ENCODE assay signal across 10 cellular contexts in genomic region chr6:15431762-15432495, GRCh38.
DNase-seq lines count a peak whose midpoint lies in the region; ATAC-seq and TF ChIP-seq lines count a peak whose summit lies in the region.
"Had no signal": no experiment of that assay in that cellular context is flagged by ENCODE, and none has a peak within 500 bp of the region (broad histone marks: within the 10 kb centered on the region; RNA-seq: fewer than 3 reads in every experiment).

No MANE protein-coding gene starts in this region.

- H3K27ac ChIP-seq in upper lobe of right lung: peak overlapping the region; percentile 44

- H3K4me3 ChIP-seq in adipocyte (ENCODE audit: low read length) (peak overlapping the region; percentile 35), upper lobe of right lung (peak overlapping the region; percentile 6)

- peaks cover 92% of the 10 kb centered on the region for H3K4me1 Mint-ChIP-seq in stimulated activated naive CD8-positive, alpha-beta T cell treated with anti-CD3 and anti-CD28 coated beads, Interleukin-15, Interleukin-2, amounts not matched to agents 100 ng/mL and 50 ng/mL, for 24 hours (ENCODE audit: low read depth)

- no peaks in the 10 kb centered on the region for H3K27me3 ChIP-seq in adipocyte (replicated peaks; ENCODE audit: control insufficient read depth, insufficient read depth, low read length)
- no peaks in the 10 kb centered on the region for H3K27me3 ChIP-seq in upper lobe of right lung

- peak overlapping the region; percentile 27 for H3K27ac Mint-ChIP-seq in stimulated activated naive CD8-positive, alpha-beta T cell treated with anti-CD3 and anti-CD28 coated beads, Interleukin-15, Interleukin-2, amounts not matched to agents 100 ng/mL and 50 ng/mL, for 24 hours

- no peak for DNase-seq in stimulated activated naive CD8-positive, alpha-beta T cell treated with anti-CD3 and anti-CD28 coated beads, Interleukin-15, Interleukin-2, amounts not matched to agents 100 U/mL and 50 U/mL, for 24 hours
- peak; percentile 50 for DNase-seq in adipocyte (ENCODE audit: low read depth)
- DNase-seq in left lobe of liver (ENCODE audit: low spot score): no peak
- DNase-seq in upper lobe of right lung: peak; percentile 75
- no peak for DNase-seq in anterior cingulate cortex (lab: John Stamatoyannopoulos, UW)
- no peak for DNase-seq in NAMALWA (ENCODE audit: low spot score)
- DNase-seq: CD8-positive, alpha-beta memory T cell; dermis blood vessel endothelial cell had no signal

- peaks cover 7% of the 10 kb centered on the region for H3K9me3 ChIP-seq in adipocyte (ENCODE audit: control insufficient read depth, low read length)
- H3K9me3 ChIP-seq in upper lobe of right lung: peaks cover 4% of the 10 kb centered on the region

- intact Hi-C loops in upper lobe of right lung (cut with DNase I): no loop called here

- no peaks in the 10 kb centered on the region for H3K27me3 Mint-ChIP-seq in stimulated activated naive CD8-positive, alpha-beta T cell treated with anti-CD3 and anti-CD28 coated beads, Interleukin-15, Interleukin-2, amounts not matched to agents 100 ng/mL and 50 ng/mL, for 24 hours
- H3K27me3 Mint-ChIP-seq: CD8-positive, alpha-beta memory T cell had no signal

- TF ChIP-seq CTCF in upper lobe of right lung (IDR thresholded peaks at IDR 0.05): no peak

- H3K4me3 Mint-ChIP-seq in stimulated activated naive CD8-positive, alpha-beta T cell treated with anti-CD3 and anti-CD28 coated beads, Interleukin-15, Interleukin-2, amounts not matched to agents 100 ng/mL and 50 ng/mL, for 24 hours: no peak overlapping the region

- no peak for ATAC-seq in stimulated activated naive CD8-positive, alpha-beta T cell treated with anti-CD3 and anti-CD28 coated beads, Interleukin-15, Interleukin-2, amounts not matched to agents 100 U/mL and 50 U/mL, for 24 hours
- ATAC-seq in left lobe of liver: peak; percentile 82
- ATAC-seq in upper lobe of right lung: peak; percentile 89
- ATAC-seq in GM21423 (IDR thresholded peaks at IDR 0.05; ENCODE audit: unreplicated experiment): no peak

- peak overlapping the region; percentile 36 for H3K9ac ChIP-seq in adipocyte (ENCODE audit: low read length)

- peaks cover 34% of the 10 kb centered on the region for H3K36me3 Mint-ChIP-seq in stimulated activated naive CD8-positive, alpha-beta T cell treated with anti-CD3 and anti-CD28 coated beads, Interleukin-15, Interleukin-2, amounts not matched to agents 100 ng/mL and 50 ng/mL, for 24 hours (ENCODE audit: low read depth)
- H3K36me3 Mint-ChIP-seq: CD8-positive, alpha-beta memory T cell had no signal

- no peaks in the 10 kb centered on the region for H3K36me3 ChIP-seq in adipocyte (ENCODE audit: control insufficient read depth, insufficient read depth, low read length, severe bottlenecking)
- H3K36me3 ChIP-seq in upper lobe of right lung: no peaks in the 10 kb centered on the region

- H3K4me1 ChIP-seq in adipocyte (ENCODE audit: control insufficient read depth, insufficient read depth, low read length) (peaks cover 51% of the 10 kb centered on the region), upper lobe of right lung (peaks cover 63% of the 10 kb centered on the region)

- H3K9me3 Mint-ChIP-seq in stimulated activated naive CD8-positive, alpha-beta T cell treated with anti-CD3 and anti-CD28 coated beads, Interleukin-15, Interleukin-2, amounts not matched to agents 100 ng/mL and 50 ng/mL, for 24 hours: no peaks in the 10 kb centered on the region

Comparison
In these comparisons a context has a peak if more than half of its experiments do, and no peak if none do; other contexts are left out.
1. ATAC-seq: peak in left lobe of liver (single experiment) and upper lobe of right lung (single experiment); none in stimulated activated naive CD8-positive, alpha-beta T cell treated with anti-CD3 and anti-CD28 coated beads, Interleukin-15, Interleukin-2, amounts not matched to agents 100 U/mL and 50 U/mL, for 24 hours (single experiment) and GM21423 (single experiment).
2. DNase-seq: peak in adipocyte (single experiment) and upper lobe of right lung (single experiment); none in stimulated activated naive CD8-positive, alpha-beta T cell treated with anti-CD3 and anti-CD28 coated beads, Interleukin-15, Interleukin-2, amounts not matched to agents 100 U/mL and 50 U/mL, for 24 hours (single experiment), left lobe of liver (single experiment), anterior cingulate cortex (0 of 58) and NAMALWA (single experiment).